In the genomic region with DNA sequence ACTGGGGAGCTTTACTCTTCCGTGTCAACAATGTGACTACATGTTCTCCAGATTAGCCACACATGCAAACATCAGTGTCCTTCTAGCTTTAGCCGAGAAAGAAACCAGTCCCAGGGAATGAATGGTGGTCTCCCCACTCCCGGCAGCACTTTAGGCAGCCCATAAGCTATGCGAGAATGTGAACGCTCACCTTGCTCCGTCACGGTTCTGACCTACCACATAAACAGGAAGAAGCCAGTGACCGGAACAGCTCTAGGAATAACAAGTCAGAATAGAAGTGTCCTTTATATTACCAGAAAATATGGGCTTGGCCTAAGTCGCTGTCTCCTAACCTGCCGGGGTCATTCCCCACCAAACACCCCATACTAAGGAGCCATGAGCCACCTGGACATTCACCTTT, we compare ENCODE assay signal across 1 cellular context.
TF ChIP-seq lines count a peak whose summit lies in the region.

No MANE protein-coding gene starts in this region.

TF ChIP-seq in WTC11, 78 proteins besides CTCF, POLR2A, EP300 and RAD21 (continued from another document):
- TF ChIP-seq, protein P1, sequence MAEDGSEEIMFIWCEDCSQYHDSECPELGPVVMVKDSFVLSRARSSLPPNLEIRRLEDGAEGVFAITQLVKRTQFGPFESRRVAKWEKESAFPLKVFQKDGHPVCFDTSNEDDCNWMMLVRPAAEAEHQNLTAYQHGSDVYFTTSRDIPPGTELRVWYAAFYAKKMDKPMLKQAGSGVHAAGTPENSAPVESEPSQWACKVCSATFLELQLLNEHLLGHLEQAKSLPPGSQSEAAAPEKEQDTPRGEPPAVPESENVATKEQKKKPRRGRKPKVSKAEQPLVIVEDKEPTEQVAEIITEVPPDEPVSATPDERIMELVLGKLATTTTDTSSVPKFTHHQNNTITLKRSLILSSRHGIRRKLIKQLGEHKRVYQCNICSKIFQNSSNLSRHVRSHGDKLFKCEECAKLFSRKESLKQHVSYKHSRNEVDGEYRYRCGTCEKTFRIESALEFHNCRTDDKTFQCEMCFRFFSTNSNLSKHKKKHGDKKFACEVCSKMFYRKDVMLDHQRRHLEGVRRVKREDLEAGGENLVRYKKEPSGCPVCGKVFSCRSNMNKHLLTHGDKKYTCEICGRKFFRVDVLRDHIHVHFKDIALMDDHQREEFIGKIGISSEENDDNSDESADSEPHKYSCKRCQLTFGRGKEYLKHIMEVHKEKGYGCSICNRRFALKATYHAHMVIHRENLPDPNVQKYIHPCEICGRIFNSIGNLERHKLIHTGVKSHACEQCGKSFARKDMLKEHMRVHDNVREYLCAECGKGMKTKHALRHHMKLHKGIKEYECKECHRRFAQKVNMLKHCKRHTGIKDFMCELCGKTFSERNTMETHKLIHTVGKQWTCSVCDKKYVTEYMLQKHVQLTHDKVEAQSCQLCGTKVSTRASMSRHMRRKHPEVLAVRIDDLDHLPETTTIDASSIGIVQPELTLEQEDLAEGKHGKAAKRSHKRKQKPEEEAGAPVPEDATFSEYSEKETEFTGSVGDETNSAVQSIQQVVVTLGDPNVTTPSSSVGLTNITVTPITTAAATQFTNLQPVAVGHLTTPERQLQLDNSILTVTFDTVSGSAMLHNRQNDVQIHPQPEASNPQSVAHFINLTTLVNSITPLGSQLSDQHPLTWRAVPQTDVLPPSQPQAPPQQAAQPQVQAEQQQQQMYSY (CRISPR knock-in tag; IDR thresholded peaks at IDR 0.05): no peak
- TF ChIP-seq, protein P2, sequence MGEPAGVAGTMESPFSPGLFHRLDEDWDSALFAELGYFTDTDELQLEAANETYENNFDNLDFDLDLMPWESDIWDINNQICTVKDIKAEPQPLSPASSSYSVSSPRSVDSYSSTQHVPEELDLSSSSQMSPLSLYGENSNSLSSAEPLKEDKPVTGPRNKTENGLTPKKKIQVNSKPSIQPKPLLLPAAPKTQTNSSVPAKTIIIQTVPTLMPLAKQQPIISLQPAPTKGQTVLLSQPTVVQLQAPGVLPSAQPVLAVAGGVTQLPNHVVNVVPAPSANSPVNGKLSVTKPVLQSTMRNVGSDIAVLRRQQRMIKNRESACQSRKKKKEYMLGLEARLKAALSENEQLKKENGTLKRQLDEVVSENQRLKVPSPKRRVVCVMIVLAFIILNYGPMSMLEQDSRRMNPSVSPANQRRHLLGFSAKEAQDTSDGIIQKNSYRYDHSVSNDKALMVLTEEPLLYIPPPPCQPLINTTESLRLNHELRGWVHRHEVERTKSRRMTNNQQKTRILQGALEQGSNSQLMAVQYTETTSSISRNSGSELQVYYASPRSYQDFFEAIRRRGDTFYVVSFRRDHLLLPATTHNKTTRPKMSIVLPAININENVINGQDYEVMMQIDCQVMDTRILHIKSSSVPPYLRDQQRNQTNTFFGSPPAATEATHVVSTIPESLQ (CRISPR knock-in tag; IDR thresholded peaks at IDR 0.05): no peak
- TF ChIP-seq ELF4 (CRISPR knock-in tag; IDR thresholded peaks at IDR 0.05; ENCODE audit: low read depth): no peak
- TF ChIP-seq, protein P3, sequence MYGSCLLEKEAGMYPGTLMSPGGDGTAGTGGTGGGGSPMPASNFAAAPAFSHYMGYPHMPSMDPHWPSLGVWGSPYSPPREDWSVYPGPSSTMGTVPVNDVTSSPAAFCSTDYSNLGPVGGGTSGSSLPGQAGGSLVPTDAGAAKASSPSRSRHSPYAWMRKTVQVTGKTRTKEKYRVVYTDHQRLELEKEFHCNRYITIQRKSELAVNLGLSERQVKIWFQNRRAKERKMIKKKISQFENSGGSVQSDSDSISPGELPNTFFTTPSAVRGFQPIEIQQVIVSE (CRISPR knock-in tag; IDR thresholded peaks at IDR 0.05; ENCODE audit: borderline replicate concordance): no peak
- no peak for TF ChIP-seq ESRRA (CRISPR knock-in tag; IDR thresholded peaks at IDR 0.05; ENCODE audit: borderline replicate concordance)
- no peak for TF ChIP-seq ZNF396 (CRISPR knock-in tag; IDR thresholded peaks at IDR 0.05; ENCODE audit: borderline replicate concordance)
- TF ChIP-seq, protein P4, sequence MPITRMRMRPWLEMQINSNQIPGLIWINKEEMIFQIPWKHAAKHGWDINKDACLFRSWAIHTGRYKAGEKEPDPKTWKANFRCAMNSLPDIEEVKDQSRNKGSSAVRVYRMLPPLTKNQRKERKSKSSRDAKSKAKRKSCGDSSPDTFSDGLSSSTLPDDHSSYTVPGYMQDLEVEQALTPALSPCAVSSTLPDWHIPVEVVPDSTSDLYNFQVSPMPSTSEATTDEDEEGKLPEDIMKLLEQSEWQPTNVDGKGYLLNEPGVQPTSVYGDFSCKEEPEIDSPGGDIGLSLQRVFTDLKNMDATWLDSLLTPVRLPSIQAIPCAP (CRISPR knock-in tag; IDR thresholded peaks at IDR 0.05): no peak
- no peak for TF ChIP-seq MXD4 (CRISPR knock-in tag; IDR thresholded peaks at IDR 0.05; ENCODE audit: borderline replicate concordance)
TF ChIP-seq in WTC11: peak in this region for 0.
